9 cellular contexts compared by ENCODE assay signal in the genomic region with DNA sequence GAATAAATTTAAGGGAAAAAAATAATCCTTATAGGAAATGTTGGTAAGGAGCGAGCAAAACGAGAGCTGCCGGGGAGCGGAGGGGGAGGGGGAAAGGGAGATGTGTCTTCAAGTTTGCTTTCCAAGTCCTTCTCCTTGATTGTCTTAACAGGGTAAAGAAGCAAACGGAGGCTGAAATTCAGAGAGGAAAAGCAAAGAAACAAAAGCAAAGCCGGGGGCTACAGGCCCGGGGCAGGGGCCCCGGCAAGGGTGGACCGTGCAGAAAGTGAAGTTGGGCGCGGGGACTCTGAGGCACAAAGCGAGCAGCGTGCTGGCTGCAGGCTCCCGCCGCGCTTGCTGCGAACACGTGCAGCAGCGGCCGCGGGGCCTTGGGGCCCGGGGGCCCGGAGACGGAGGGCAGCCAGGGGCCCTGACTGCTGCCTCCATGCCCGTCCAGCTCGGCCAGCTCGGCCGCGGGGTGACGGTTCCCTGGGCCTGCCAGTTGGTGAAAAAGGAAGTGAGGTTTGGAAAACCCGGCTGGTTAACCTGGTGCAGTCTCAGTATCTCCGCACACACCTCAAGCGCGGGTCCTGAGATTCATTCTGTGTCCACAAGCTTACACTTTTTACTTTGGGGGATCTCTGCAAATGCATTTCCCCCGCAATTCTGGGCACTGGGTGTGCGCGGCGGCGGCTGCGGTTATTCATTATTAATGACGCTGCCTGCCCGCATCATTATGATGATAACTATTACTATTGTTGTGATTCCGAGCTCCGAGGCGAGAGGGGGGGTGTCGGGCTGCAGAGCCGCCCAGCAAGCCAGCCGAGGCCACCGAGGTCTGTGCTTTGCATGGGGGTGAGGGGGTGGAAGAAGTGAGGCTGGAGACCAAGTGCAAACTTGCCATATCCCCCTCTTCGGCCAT. TPM values are rescaled to one million over a fixed set of nuclear protein-coding genes. Genes with fewer than 3 reads are reported as not detected.
DNase-seq lines count a peak whose midpoint lies in the region; ATAC-seq and FAIRE-seq lines count a peak whose summit lies in the region.
"Had no signal": no experiment of that assay in that cellular context is flagged by ENCODE, and none has a peak within 500 bp of the region (broad histone marks: within the 10 kb centered on the region; RNA-seq: fewer than 3 reads in every experiment).

No MANE protein-coding gene starts in this region.

- H3K18ac ChIP-seq in mesendoderm (ENCODE audit: low read length): peak overlapping the region; percentile 94

- H2AK5ac ChIP-seq in mesendoderm (ENCODE audit: low read length): no peak overlapping the region

- H3K4ac ChIP-seq in mesendoderm (ENCODE audit: low read depth, low read length): peak overlapping the region; percentile 79

- no peaks in the 10 kb centered on the region for H3K4me1 ChIP-seq in mesendoderm (ENCODE audit: control insufficient read depth, low read depth, low read length)

- H3K27ac ChIP-seq in cingulate gyrus (ENCODE audit: low read depth, low read length) (peak overlapping the region; percentile 29), mesendoderm (ENCODE audit: low read depth, low read length) (peak overlapping the region; percentile 100)

- H3K4me3 ChIP-seq in H7 (ENCODE audit: insufficient read depth, low read depth, low read length): peak overlapping the region; percentile 74
- peak overlapping the region; percentile 82 for H3K4me3 ChIP-seq in mesendoderm (ENCODE audit: low read length)

- H2BK120ac ChIP-seq in mesendoderm (ENCODE audit: low read depth, low read length): peak overlapping the region; percentile 63

- H3K36me3 ChIP-seq in H7 (replicated peaks; ENCODE audit: control insufficient read depth, insufficient read depth, low read length): peaks cover 15% of the 10 kb centered on the region
- H3K36me3 ChIP-seq in mesendoderm (ENCODE audit: control insufficient read depth, insufficient read depth, low read length): peaks cover 8% of the 10 kb centered on the region

- H3K79me2 ChIP-seq in mesendoderm (ENCODE audit: control insufficient read depth, insufficient read depth, low read length): peaks cover 64% of the 10 kb centered on the region

- peak overlapping the region; percentile 92 for H3K9ac ChIP-seq in mesendoderm (ENCODE audit: low read length)

- DNase-seq in DMS 273 (lab: John Stamatoyannopoulos, UW; ENCODE audit: unreplicated experiment): peak; percentile 78
- DNase-seq in DMS 273 treated with DMSO at 0.1 percent for 48 hours (lab: John Stamatoyannopoulos, UW): no peak
- DNase-seq in H7: peak; percentile 70
- DNase-seq in NOMO-1 treated with DMSO at 0.1 percent for 48 hours (lab: John Stamatoyannopoulos, UW; ENCODE audit: unreplicated experiment): peak; percentile 39
- DNase-seq in mesendoderm: peak; percentile 77
- DNase-seq in urothelium cell line (ENCODE audit: low spot score): no peak

- H3K56ac ChIP-seq in mesendoderm (ENCODE audit: low read length): peak overlapping the region; percentile 99

- H3K27me3 ChIP-seq in H7 (ENCODE audit: control insufficient read depth, insufficient read depth, low read length) (no peaks in the 10 kb centered on the region), mesendoderm (ENCODE audit: insufficient read depth, low read length, poor library complexity) (no peaks in the 10 kb centered on the region)

- no CpG with 5 or more reads among the region's 50 CpGs for WGBS in mesendoderm (ENCODE audit: extremely low coverage, insufficient coverage, low lambda C conversion rate)

- peak overlapping the region; percentile 84 for H3K4me2 ChIP-seq in mesendoderm (ENCODE audit: low read length)

- H4K8ac ChIP-seq in mesendoderm (ENCODE audit: low read depth, low read length): no peak overlapping the region

- H4K5ac ChIP-seq in mesendoderm (ENCODE audit: low read length): no peak overlapping the region

- no peak overlapping the region for H2BK15ac ChIP-seq in mesendoderm (replicated peaks; ENCODE audit: low read depth)

- peaks cover 8% of the 10 kb centered on the region for H3K79me1 ChIP-seq in mesendoderm (ENCODE audit: low read length)

- peak; percentile 76 for FAIRE-seq in urothelium cell line (lab: Jason Lieb, UNC)
- FAIRE-seq: A204.1 had no signal

- H2BK5ac ChIP-seq in mesendoderm (ENCODE audit: low read length): peak overlapping the region; percentile 90

- H3K23ac ChIP-seq in mesendoderm (ENCODE audit: low read length): peak overlapping the region; percentile 69

- ATAC-seq in GM18858 (IDR thresholded peaks at IDR 0.05; ENCODE audit: unreplicated experiment): no peak

RNA-seq across cellular contexts. Expression of a gene that starts 4.0 kb away (rescaled TPM):
- 30.5 and 34.9 TPM in 2 replicates for total RNA-seq in H7 (2014; rRNA removed; shearing (Covaris generic))
- polyA plus RNA-seq in mesendoderm (2013, experiment 1 of 2): 45.5 TPM
- polyA plus RNA-seq in mesendoderm (2013, experiment 2 of 2): 46.4 TPM

Comparison
In these comparisons a context has a peak if more than half of its experiments do, and no peak if none do; other contexts are left out.
1. DNase-seq: peak in DMS 273 (single experiment), H7 (single experiment), NOMO-1 treated with DMSO at 0.1 percent for 48 hours (single experiment) and mesendoderm (single experiment); none in DMS 273 treated with DMSO at 0.1 percent for 48 hours (single experiment) and urothelium cell line (single experiment).